ENCODE assay signal across 8 cellular contexts in the genomic region with DNA sequence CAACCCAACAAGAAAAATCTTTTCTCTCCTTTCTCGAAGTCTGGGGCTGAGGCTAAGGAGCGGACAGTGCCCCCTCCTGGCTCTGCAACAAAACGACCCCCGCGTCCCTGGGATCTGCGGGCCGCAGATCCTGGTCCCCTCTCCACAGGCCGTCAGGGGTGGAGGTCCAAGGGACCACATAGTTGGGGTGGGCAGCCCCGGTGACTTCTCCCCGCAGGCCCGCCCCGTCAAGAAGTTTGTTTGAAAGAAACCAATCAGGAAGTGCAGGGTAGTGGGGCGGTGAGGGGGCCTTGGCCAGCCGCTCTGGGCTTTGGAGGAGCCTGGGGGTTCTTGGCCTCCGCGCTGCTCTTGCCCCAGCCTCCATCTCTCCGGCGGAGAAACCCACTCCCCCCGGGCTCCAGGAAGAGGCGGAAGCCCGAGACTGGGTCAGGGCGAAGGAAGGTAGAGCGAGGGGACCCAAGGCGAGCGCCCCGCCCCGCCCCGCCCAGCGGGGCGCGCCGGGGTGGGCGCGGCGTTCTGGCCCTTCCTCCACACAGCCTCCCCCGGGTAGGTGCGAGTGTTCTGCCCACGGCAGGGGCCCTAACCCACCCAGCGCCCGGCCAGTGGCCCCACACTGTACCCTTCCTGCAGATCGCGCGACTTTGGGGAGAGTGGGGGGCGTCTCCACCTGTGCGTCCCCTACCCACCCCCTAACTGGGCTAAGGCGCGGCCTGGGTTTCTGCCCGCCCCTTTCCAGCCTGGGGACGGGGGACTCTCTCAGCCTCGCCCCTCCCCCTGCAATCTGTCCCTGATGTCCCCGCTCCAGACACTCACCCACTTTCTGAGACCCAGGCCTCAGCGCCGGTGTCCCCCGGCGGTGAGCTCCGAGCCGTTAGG. TPM values are rescaled to one million over a fixed set of nuclear protein-coding genes. Genes with fewer than 3 reads are reported as not detected.
DNase-seq lines count a peak whose midpoint lies in the region; ATAC-seq and TF ChIP-seq lines count a peak whose summit lies in the region.

No MANE protein-coding gene starts in this region.

- peak in 4 of 10 experiments; percentile 14 to 40 (median 21) for DNase-seq in CD4-positive, alpha-beta T cell
- peak; percentile 76 for DNase-seq in activated CD8-positive, alpha-beta memory T cell treated with anti-CD3 and anti-CD28 coated beads for 24 hours
- DNase-seq in fibroblast of pulmonary artery (ENCODE audit: low read depth) (peak; percentile 67), neuronal stem cell (ENCODE audit: low spot score) (peak; percentile 76), T-helper 9 cell (no peak), NCI-H2081 treated with DMSO at 0.1 percent for 48 hours (lab: John Stamatoyannopoulos, UW) (no peak)

- peak; percentile 41 for ATAC-seq in CD4-positive, alpha-beta T cell (ENCODE audit: poor library complexity)
- ATAC-seq in HG02970 (IDR thresholded peaks at IDR 0.05; ENCODE audit: low FRiP score, unreplicated experiment), result no peak

- WGBS in neuronal stem cell (ENCODE audit: extremely low coverage in 2 of 2, insufficient read length in 2 of 2, insufficient replicate concordance in 1 of 2), 2 donors, result no CpG with 5 or more reads among the region's 57 CpGs

- peak; percentile 57 for TF ChIP-seq CTCF in CD4-positive, alpha-beta T cell (IDR thresholded peaks at IDR 0.05)
- TF ChIP-seq CTCF in fibroblast of pulmonary artery (IDR thresholded peaks at IDR 0.05; ENCODE audit: low read length, missing control alignments), result peak; percentile 61

- H3K27ac ChIP-seq in CD4-positive, alpha-beta T cell (ENCODE audit: low read depth, low read length), result no peak overlapping the region
- H3K27ac ChIP-seq in KOPT-K1 (ENCODE audit: low read depth, low read length, poor library complexity, severe bottlenecking) (peak overlapping the region; percentile 63), neuronal stem cell (replicated peaks; ENCODE audit: low read length) (peak overlapping the region; percentile 75)

- H2BK15ac ChIP-seq in neuronal stem cell (ENCODE audit: low read length), result peak overlapping the region; percentile 82

- no peak overlapping the region for H4K91ac ChIP-seq in neuronal stem cell (ENCODE audit: low read depth, low read length, poor library complexity)

- no peaks in the 10 kb centered on the region for H3K9me3 ChIP-seq in CD4-positive, alpha-beta T cell (ENCODE audit: control insufficient read depth, low read length)
- H3K9me3 ChIP-seq in KOPT-K1 (ENCODE audit: insufficient read depth, low read length, poor library complexity, severe bottlenecking) (no peaks in the 10 kb centered on the region), neuronal stem cell (replicated peaks in 1 of 2; ENCODE audit: control insufficient read depth in 2 of 2, insufficient read depth in 1 of 2, low read depth in 1 of 2, low read length in 2 of 2) (no peaks in the 10 kb centered on the region)

- H3K36me3 Mint-ChIP-seq in CD4-positive, alpha-beta T cell (ENCODE audit: low read depth), result no peaks in the 10 kb centered on the region

- H4K8ac ChIP-seq in neuronal stem cell (ENCODE audit: low read depth, low read length), result no peak overlapping the region

- peak overlapping the region; percentile 27 for H3K27ac Mint-ChIP-seq in CD4-positive, alpha-beta T cell

- no peaks in the 10 kb centered on the region for H3K9me3 Mint-ChIP-seq in CD4-positive, alpha-beta T cell

- intact Hi-C loops in CD4-positive, alpha-beta T cell (cut with DNase I, micrococcal nuclease), result no loop called here

- H3K4me1 ChIP-seq in neuronal stem cell (ENCODE audit: control insufficient read depth in 2 of 2, insufficient read depth in 1 of 2, low read depth in 1 of 2, low read length in 2 of 2), result peaks cover 5 to 52% of the 10 kb centered on the region in 2 donors

- H3K36me3 ChIP-seq in KOPT-K1 (ENCODE audit: insufficient read depth, low read length) (no peaks in the 10 kb centered on the region), neuronal stem cell (replicated peaks in 1 of 2; ENCODE audit: control insufficient read depth in 2 of 2, insufficient read depth in 2 of 2, low read length in 2 of 2) (peaks cover 0 to 7% of the 10 kb centered on the region in 2 donors)

- no peak overlapping the region for H3K4ac ChIP-seq in neuronal stem cell (ENCODE audit: low read length)

- peak overlapping the region; percentile 79 for H2BK120ac ChIP-seq in neuronal stem cell (ENCODE audit: low read depth, low read length)

- no peaks in the 10 kb centered on the region for H3K27me3 Mint-ChIP-seq in CD4-positive, alpha-beta T cell

- peak overlapping the region; percentile 79 for H3K4me2 ChIP-seq in neuronal stem cell (ENCODE audit: insufficient read depth, low read length, poor library complexity, severe bottlenecking)

- H3K23ac ChIP-seq in neuronal stem cell (ENCODE audit: low read depth, low read length, poor library complexity), result peak overlapping the region; percentile 83

- POLR2A ChIA-PET in CD4-positive, alpha-beta T cell (lab: Charles Lee), result interaction anchor here (0.7 to 1.4 kb wide), 2 partner anchors 130 to 153 kb away, joined by 3 to 4 read pairs; no protein-coding TSS in a partner anchor

- peak overlapping the region; percentile 98 for H2BK5ac ChIP-seq in neuronal stem cell (ENCODE audit: low read length)

- no peak overlapping the region for H3K14ac ChIP-seq in neuronal stem cell (ENCODE audit: low read length)

- peaks cover 26% of the 10 kb centered on the region for H3K79me1 ChIP-seq in neuronal stem cell (ENCODE audit: low read depth, low read length)

- peaks cover 5% of the 10 kb centered on the region for H3K4me1 Mint-ChIP-seq in CD4-positive, alpha-beta T cell (ENCODE audit: low read depth)

- H3K9ac ChIP-seq in neuronal stem cell (ENCODE audit: low read depth, low read length, poor library complexity), result peak overlapping the region; percentile 100

- no peak overlapping the region for H2BK12ac ChIP-seq in neuronal stem cell (ENCODE audit: low read length)

- peak overlapping the region; percentile 89 for H3K4me3 Mint-ChIP-seq in CD4-positive, alpha-beta T cell

- peak overlapping the region; percentile 98 for H2AK5ac ChIP-seq in neuronal stem cell (ENCODE audit: low read depth, low read length)

- H2AFZ ChIP-seq in neuronal stem cell (ENCODE audit: low read length), result peak overlapping the region; percentile 99

- peak overlapping the region; percentile 100 for H3K18ac ChIP-seq in neuronal stem cell (ENCODE audit: low read length)

- H3K4me3 ChIP-seq in fibroblast of pulmonary artery (replicated peaks; ENCODE audit: low read depth, low read length) (peak overlapping the region; percentile 92), neuronal stem cell (ENCODE audit: low read length in 2 of 2) (peak overlapping the region; percentile 79 to 96)

- H3K27me3 ChIP-seq in CD4-positive, alpha-beta T cell (ENCODE audit: control insufficient read depth, insufficient read depth, low read length), result no peaks in the 10 kb centered on the region
- peaks cover 0 to 14% (median 0%) of the 10 kb centered on the region in 3 experiments for H3K27me3 ChIP-seq in neuronal stem cell (ENCODE audit: control insufficient read depth in 3 of 3, insufficient read depth in 3 of 3, low read depth in 1 of 3, low read length in 3 of 3)

- CTCF ChIA-PET in CD4-positive, alpha-beta T cell (lab: Charles Lee), result no interaction called here

RNA-seq across cellular contexts. Expression of gene TP53I11, which starts 1.3 kb away (rescaled TPM):
- 1 to 10 TPM; 3.5 to 4.6 TPM for total RNA-seq in CD4-positive, alpha-beta T cell
- polyA plus RNA-seq in neuronal stem cell (2013, experiment 1 of 2), result 235 TPM
- 227 TPM for polyA plus RNA-seq in neuronal stem cell (2013, experiment 2 of 2)

Comparison
In these comparisons a context has a peak if more than half of its experiments do, and no peak if none do; other contexts are left out.
1. DNase-seq: peak in activated CD8-positive, alpha-beta memory T cell treated with anti-CD3 and anti-CD28 coated beads for 24 hours (single experiment), fibroblast of pulmonary artery (single experiment) and neuronal stem cell (single experiment); none in T-helper 9 cell (single experiment) and NCI-H2081 treated with DMSO at 0.1 percent for 48 hours (single experiment).